In genomic region chr10:123254287-123254858, GRCh38 we compare ENCODE assay signal across 1 cellular context.
TF ChIP-seq lines count a peak whose summit lies in the region.

No MANE protein-coding gene starts in this region.

TF ChIP-seq in IMR-90, 13 proteins besides CTCF, POLR2A, EP300 and RAD21:
- TF ChIP-seq FOS (IDR thresholded peaks at IDR 0.05; ENCODE audit: low read depth, low read length) (no peak), SMC3 (IDR thresholded peaks at IDR 0.05; ENCODE audit: low read depth, low read length) (no peak), CHD1 (IDR thresholded peaks at IDR 0.05; ENCODE audit: low read depth, low read length) (no peak), MAZ (IDR thresholded peaks at IDR 0.05; ENCODE audit: borderline replicate concordance, low read depth, low read length) (no peak), USF2 (IDR thresholded peaks at IDR 0.05; ENCODE audit: low read depth, low read length) (no peak), CEBPB (IDR thresholded peaks at IDR 0.05; ENCODE audit: low read depth, low read length) (no peak), RCOR1 (IDR thresholded peaks at IDR 0.05; ENCODE audit: insufficient replicate concordance, low read length) (no peak)
TF ChIP-seq in IMR-90: peak in this region for 0.
